In the genomic region with DNA sequence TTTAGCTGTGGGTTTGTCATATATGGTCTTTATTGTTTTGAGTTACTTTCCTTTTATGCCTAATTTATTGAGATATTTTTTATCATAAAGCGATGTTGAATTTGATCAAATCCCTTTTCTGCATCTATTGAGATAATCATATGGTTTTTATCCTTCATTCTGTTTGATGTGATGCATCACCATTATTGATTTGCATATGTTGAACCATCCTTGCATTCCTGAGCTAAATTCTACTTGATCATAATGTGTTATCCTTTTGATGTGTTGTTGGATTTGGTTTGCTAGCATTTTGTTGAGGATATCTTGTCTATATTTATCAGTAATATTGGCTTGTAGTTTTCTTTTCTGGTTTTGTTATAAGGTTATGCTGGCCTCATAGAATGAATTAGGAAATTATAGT, we compare ENCODE assay signal across 30 cellular contexts.
"Had no signal": no experiment of that assay in that cellular context is flagged by ENCODE, and none has a peak within 500 bp of the region (broad histone marks: within the 10 kb centered on the region; RNA-seq: fewer than 3 reads in every experiment).

No MANE protein-coding gene starts in this region.

- DNase-seq: activated B cell treated with CpG ODN at 0.5 μM for 24 hours; activated CD4-positive, alpha-beta memory T cell treated with anti-CD3 and anti-CD28 coated beads for 36 hours; activated CD4-positive, alpha-beta T cell treated with anti-CD3 and anti-CD28 coated beads for 4 hours; activated CD4-positive, alpha-beta T cell treated with anti-CD3 and anti-CD28 coated beads, Interleukin-2, amount 10 ng/mL, durations not matched to agents 24 days and 14 days; activated CD4-positive, alpha-beta T cell treated with anti-CD3 and anti-CD28 coated beads, Interleukin-2, amount 50 U/mL, for 1 hour; activated CD4-positive, alpha-beta T cell treated with anti-CD3 and anti-CD28 coated beads, Interleukin-2, amount 50 U/mL, for 4 hours; activated CD4-positive, CD25-positive, alpha-beta regulatory T cell treated with anti-CD3 and anti-CD28 coated beads, Interleukin-2, amount 50 U/mL, for 72 hours; activated CD8-positive, alpha-beta memory T cell treated with anti-CD3 and anti-CD28 coated beads, Interleukin-2, amount 50 U/mL, for 4 hours; activated CD8-positive, alpha-beta T cell treated with anti-CD3 and anti-CD28 coated beads for 36 hours; activated effector memory CD4-positive, alpha-beta T cell treated with anti-CD3 and anti-CD28 coated beads, Interleukin-2, amount 50 U/mL, for 16 hours; activated gamma-delta T cell treated with Interleukin-2 at 50 U/mL for 16 hours; activated naive CD4-positive, alpha-beta T cell; activated naive CD4-positive, alpha-beta T cell treated with anti-CD3 and anti-CD28 coated beads for 36 hours; activated naive CD4-positive, alpha-beta T cell treated with anti-CD3 and anti-CD28 coated beads, Interleukin-2, amount 50 U/mL, for 16 hours; activated naive CD8-positive, alpha-beta T cell treated with anti-CD3 and anti-CD28 coated beads for 36 hours; activated T-cell treated with anti-CD3 and anti-CD28 coated beads for 4 hours; activated T-cell treated with anti-CD3 and anti-CD28 coated beads, Interleukin-2, amount 50 U/mL, for 1 hour; activated T-cell treated with anti-CD3 and anti-CD28 coated beads, Interleukin-2, amount 50 U/mL, for 4 hours; activated T-cell treated with anti-CD3 and anti-CD28 coated beads, Interleukin-2, amount 50 U/mL, for 72 hours; adrenal gland; amniotic stem cell; aorta; body of pancreas; brain microvascular endothelial cell; central memory CD4-positive, alpha-beta T cell; cerebellar nuclear complex; T-helper 2 cell; T-helper 9 cell had no signal

- FAIRE-seq: astrocyte, TTC549 had no signal
